Comparison of ENCODE assay signal across 2 cellular contexts in the genomic region with DNA sequence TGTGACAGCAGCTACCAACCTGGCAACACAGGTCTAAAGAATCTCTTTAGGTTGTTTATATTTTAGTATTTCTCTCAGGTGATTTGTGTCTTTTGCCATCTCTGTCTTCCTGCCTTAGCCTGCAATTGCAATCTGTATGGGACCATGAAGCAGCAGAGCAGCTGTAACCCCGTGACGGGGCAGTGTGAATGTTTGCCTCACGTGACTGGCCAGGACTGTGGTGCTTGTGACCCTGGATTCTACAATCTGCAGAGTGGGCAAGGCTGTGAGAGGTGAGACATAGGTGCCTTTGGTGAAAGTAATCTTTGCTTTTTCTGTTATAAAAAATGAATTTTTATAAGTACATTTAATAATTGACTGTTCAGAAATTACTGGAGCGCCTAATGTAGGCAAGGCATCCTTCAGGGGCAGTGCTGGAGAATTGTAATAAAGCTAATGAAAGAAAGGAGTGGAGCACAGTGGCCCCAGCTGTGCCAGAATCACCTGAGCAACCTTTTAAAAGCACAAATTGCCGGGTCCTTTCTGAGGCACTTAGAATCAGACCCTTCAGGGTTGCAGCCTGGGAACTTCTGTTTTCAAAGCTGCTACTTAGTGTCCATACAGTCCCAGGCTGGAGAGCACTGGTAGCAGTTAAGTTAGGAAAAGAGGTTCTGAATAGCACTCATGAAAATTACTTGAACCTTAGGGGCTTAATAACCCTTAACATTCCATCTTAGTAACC.
TF ChIP-seq lines count a peak whose summit lies in the region.

No MANE protein-coding gene starts in this region.

TF ChIP-seq in IMR-90, 13 proteins besides CTCF, POLR2A, EP300 and RAD21:
- no peak for TF ChIP-seq MAFK (IDR thresholded peaks at IDR 0.05; ENCODE audit: low read depth, low read length)
- no peak for TF ChIP-seq BHLHE40 (IDR thresholded peaks at IDR 0.05; ENCODE audit: low read depth, low read length)
- TF ChIP-seq, protein P1, sequence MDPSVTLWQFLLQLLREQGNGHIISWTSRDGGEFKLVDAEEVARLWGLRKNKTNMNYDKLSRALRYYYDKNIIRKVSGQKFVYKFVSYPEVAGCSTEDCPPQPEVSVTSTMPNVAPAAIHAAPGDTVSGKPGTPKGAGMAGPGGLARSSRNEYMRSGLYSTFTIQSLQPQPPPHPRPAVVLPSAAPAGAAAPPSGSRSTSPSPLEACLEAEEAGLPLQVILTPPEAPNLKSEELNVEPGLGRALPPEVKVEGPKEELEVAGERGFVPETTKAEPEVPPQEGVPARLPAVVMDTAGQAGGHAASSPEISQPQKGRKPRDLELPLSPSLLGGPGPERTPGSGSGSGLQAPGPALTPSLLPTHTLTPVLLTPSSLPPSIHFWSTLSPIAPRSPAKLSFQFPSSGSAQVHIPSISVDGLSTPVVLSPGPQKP (IDR thresholded peaks at IDR 0.05; ENCODE audit: borderline replicate concordance, low read depth, low read length), result no peak
- TF ChIP-seq NFE2L2 (IDR thresholded peaks at IDR 0.05; ENCODE audit: low read depth, low read length), result no peak
- TF ChIP-seq CEBPB (IDR thresholded peaks at IDR 0.05; ENCODE audit: low read depth, low read length), result no peak
- no peak for TF ChIP-seq SMC3 (IDR thresholded peaks at IDR 0.05; ENCODE audit: low read depth, low read length)
- TF ChIP-seq MAZ (IDR thresholded peaks at IDR 0.05; ENCODE audit: borderline replicate concordance, low read depth, low read length), result no peak
- TF ChIP-seq RFX5 (IDR thresholded peaks at IDR 0.05; ENCODE audit: low read depth, low read length), result no peak
- no peak for TF ChIP-seq MXI1 (IDR thresholded peaks at IDR 0.05; ENCODE audit: borderline replicate concordance, low read depth, low read length)
- no peak for TF ChIP-seq CHD1 (IDR thresholded peaks at IDR 0.05; ENCODE audit: low read depth, low read length)
- no peak for TF ChIP-seq RCOR1 (IDR thresholded peaks at IDR 0.05; ENCODE audit: insufficient replicate concordance, low read length)
- TF ChIP-seq, protein P2, sequence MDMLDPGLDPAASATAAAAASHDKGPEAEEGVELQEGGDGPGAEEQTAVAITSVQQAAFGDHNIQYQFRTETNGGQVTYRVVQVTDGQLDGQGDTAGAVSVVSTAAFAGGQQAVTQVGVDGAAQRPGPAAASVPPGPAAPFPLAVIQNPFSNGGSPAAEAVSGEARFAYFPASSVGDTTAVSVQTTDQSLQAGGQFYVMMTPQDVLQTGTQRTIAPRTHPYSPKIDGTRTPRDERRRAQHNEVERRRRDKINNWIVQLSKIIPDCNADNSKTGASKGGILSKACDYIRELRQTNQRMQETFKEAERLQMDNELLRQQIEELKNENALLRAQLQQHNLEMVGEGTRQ (IDR thresholded peaks at IDR 0.05; ENCODE audit: low read depth, low read length), result no peak
- no peak for TF ChIP-seq FOS (IDR thresholded peaks at IDR 0.05; ENCODE audit: low read depth, low read length)

TF ChIP-seq in K562, 482 proteins besides CTCF, POLR2A, EP300 and RAD21:
- TF ChIP-seq, protein P3, sequence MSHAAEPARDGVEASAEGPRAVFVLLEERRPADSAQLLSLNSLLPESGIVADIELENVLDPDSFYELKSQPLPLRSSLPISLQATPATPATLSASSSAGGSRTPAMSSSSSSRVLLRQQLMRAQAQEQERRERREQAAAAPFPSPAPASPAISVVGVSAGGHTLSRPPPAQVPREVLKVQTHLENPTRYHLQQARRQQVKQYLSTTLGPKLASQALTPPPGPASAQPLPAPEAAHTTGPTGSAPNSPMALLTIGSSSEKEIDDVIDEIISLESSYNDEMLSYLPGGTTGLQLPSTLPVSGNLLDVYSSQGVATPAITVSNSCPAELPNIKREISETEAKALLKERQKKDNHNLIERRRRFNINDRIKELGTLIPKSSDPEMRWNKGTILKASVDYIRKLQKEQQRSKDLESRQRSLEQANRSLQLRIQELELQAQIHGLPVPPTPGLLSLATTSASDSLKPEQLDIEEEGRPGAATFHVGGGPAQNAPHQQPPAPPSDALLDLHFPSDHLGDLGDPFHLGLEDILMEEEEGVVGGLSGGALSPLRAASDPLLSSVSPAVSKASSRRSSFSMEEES (CRISPR knock-in tag; IDR thresholded peaks at IDR 0.05), result peak; percentile 27; the same call in 1 of the 2 replicates
- no peak for TF ChIP-seq HOXB6 (CRISPR knock-in tag; IDR thresholded peaks at IDR 0.05; ENCODE audit: borderline replicate concordance)
- TF ChIP-seq, protein P2 (CRISPR knock-in tag; IDR thresholded peaks at IDR 0.05), result peak; percentile 46
